In the genomic region with DNA sequence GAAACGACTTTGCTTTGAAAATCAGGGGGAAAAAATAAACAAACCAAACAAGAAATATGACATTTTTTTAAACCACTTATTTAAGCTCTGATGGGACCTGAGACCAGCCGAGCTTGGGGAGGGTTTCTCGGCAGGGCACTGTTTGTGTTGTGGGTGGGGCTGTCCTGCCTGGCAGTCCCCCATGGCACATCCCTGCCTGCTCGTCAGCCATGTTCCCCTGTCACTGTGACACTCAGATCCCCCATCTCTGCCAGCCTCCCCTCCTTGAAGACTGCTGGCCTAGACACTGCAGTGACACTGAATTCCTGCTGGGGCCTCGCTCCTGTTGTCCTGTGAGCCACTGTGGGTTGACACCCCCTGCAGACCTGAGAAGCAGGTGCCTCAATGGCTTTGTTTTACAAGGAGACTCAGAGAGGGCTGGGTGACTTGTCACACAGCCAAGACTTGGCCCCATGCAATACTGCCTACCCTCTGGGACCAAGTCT, we compare ENCODE assay signal across 12 cellular contexts.
DNase-seq lines count a peak whose midpoint lies in the region; ATAC-seq, FAIRE-seq and TF ChIP-seq lines count a peak whose summit lies in the region.
"Had no signal": no experiment of that assay in that cellular context is flagged by ENCODE, and none has a peak within 500 bp of the region (broad histone marks: within the 10 kb centered on the region; RNA-seq: fewer than 3 reads in every experiment).

No MANE protein-coding gene starts in this region.

- DNase-seq in AG04450 (ENCODE audit: low read depth, low spot score) (no peak), right atrium auricular region (ENCODE audit: low spot score) (no peak), psoas muscle (no peak), NCI-H128 (lab: John Stamatoyannopoulos, UW; ENCODE audit: unreplicated experiment) (no peak), GM19239 (ENCODE audit: insufficient read length, low spot score) (no peak)
- DNase-seq: activated gamma-delta T cell treated with Interleukin-2 at 50 U/mL for 16 hours, MV-4-11 had no signal

- intact Hi-C loops in psoas muscle (cut with DNase I) = loop anchor here in 1 of 2 donors (2.0 kb wide), 1 partner anchor 16 kb away; no protein-coding TSS in a partner anchor

- 45 to 74% (median 73%) methylated on average over 5 of the region's 5 CpGs for WGBS in adipose tissue, 3 donors
- WGBS in psoas muscle, 3 donors = 21 to 23% (median 22%) methylated on average over 5 of the region's 5 CpGs

- H3K9me3 ChIP-seq in AG04450 (ENCODE audit: control insufficient read depth, insufficient read depth, low read length) = peaks cover 19% of the 10 kb centered on the region
- H3K9me3 ChIP-seq in right atrium auricular region = peaks cover 0 to 9% of the 10 kb centered on the region in 2 donors
- no peaks in the 10 kb centered on the region for H3K9me3 ChIP-seq in psoas muscle

- H3K27ac ChIP-seq in AG04450 (ENCODE audit: low read depth, low read length) = peak overlapping the region; percentile 77
- peak overlapping the region; percentile 87 for H3K27ac ChIP-seq in adipose tissue (ENCODE audit: low read depth, low read length)
- H3K27ac ChIP-seq in right atrium auricular region = peak overlapping the region; percentile 98 to 99
- peak overlapping the region; percentile 98 for H3K27ac ChIP-seq in psoas muscle

- CTCF ChIA-PET in AG04450 (lab: Charles Lee) = no interaction called here

- FAIRE-seq in GM19239 (lab: Jason Lieb, UNC) = no peak
- FAIRE-seq: endometrium, islet of Langerhans had no signal

- H3K4me3 ChIP-seq in AG04450 (ENCODE audit: low read depth, low read length) (no peak overlapping the region), right atrium auricular region (no peak overlapping the region), psoas muscle (no peak overlapping the region)

- TF ChIP-seq CTCF in AG04450 (IDR thresholded peaks at IDR 0.05; ENCODE audit: low read depth, low read length) (no peak), right atrium auricular region (IDR thresholded peaks at IDR 0.05) (no peak), psoas muscle (IDR thresholded peaks at IDR 0.05) (no peak)

- H3K4me1 ChIP-seq in right atrium auricular region = peaks cover 0 to 35% of the 10 kb centered on the region in 2 donors
- H3K4me1 ChIP-seq in psoas muscle = peaks cover 47% of the 10 kb centered on the region

- H3K27me3 ChIP-seq in AG04450 (ENCODE audit: control insufficient read depth, insufficient read depth, low read length) (peaks cover 2% of the 10 kb centered on the region), right atrium auricular region (no peaks in the 10 kb centered on the region), psoas muscle (ENCODE audit: insufficient read depth in 3 of 3, low read length in 2 of 3) (no peaks in the 10 kb centered on the region)

- POLR2A ChIA-PET in AG04450 (lab: Yijun Ruan, JAX) = no interaction called here

- ATAC-seq in psoas muscle = peak; percentile 46 to 66 (median 62)
- ATAC-seq in HG02970 (IDR thresholded peaks at IDR 0.05; ENCODE audit: low FRiP score, unreplicated experiment) = no peak
- ATAC-seq in GM21528 (IDR thresholded peaks at IDR 0.05; ENCODE audit: low FRiP score, unreplicated experiment) = no peak

- no peaks in the 10 kb centered on the region for H3K36me3 ChIP-seq in right atrium auricular region
- H3K36me3 ChIP-seq in psoas muscle (ENCODE audit: insufficient read depth in 1 of 2, low read depth in 1 of 2) = no peaks in the 10 kb centered on the region

Comparison
In these comparisons a context has a peak if more than half of its experiments do, and no peak if none do; other contexts are left out.
1. ATAC-seq: peak in psoas muscle (4 of 4); none in HG02970 (single experiment) and GM21528 (single experiment).
2. Peak in every context shown above with its lines, with median percentiles within 50 percentile points of each other: H3K27ac ChIP-seq.